19 cellular contexts compared by ENCODE assay signal in the genomic region with DNA sequence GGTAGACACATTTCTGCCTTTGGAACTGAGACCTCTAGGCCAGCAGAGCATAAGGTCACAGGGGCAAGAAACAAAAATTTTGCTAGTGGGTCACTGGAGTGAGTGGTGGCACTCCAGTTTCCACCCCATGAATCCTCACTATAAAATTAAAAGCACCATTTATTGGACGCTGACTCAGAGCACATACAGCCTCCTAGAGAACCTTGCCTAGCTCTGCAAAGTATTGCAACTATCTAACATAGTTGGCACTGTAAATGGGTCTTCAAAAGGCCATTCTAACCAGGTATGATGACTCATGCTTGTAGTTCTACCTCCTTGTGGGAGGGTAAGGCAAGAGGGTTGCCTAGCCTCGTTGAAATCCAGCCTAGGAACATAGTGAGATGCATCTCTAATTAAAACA.
"Had no signal": no experiment of that assay in that cellular context is flagged by ENCODE, and none has a peak within 500 bp of the region (broad histone marks: within the 10 kb centered on the region; RNA-seq: fewer than 3 reads in every experiment).

No MANE protein-coding gene starts in this region.

- H3K4me1 Mint-ChIP-seq: naive thymus-derived CD8-positive, alpha-beta T cell had no signal

- H3K4me1 ChIP-seq: esophagus squamous epithelium, right atrium auricular region, stomach, transverse colon had no signal

- H3K27ac ChIP-seq: dorsolateral prefrontal cortex, esophagus squamous epithelium, neutrophil, right atrium auricular region, stomach, thoracic aorta, transverse colon had no signal

- H3K27me3 Mint-ChIP-seq: naive thymus-derived CD8-positive, alpha-beta T cell had no signal

- H3K27me3 ChIP-seq: esophagus squamous epithelium, neutrophil, right atrium auricular region, stomach, transverse colon had no signal

- DNase-seq: cortex of kidney; dorsolateral prefrontal cortex; effector CD8-positive, alpha-beta T cell; esophagus squamous epithelium; foreskin fibroblast; kidney; left colon; mucosa of descending colon; naive thymus-derived CD8-positive, alpha-beta T cell; posterior cingulate gyrus; small intestine; stimulated activated CD4-positive, alpha-beta T cell treated with anti-CD3 and anti-CD28 coated beads, Interleukin-12 subunit alpha, Interleukin-12 subunit beta, amount 100 ng/mL, for 4 hours; stimulated activated naive CD4-positive, alpha-beta T cell; stomach; substantia nigra; transverse colon had no signal

- H3K4me3 Mint-ChIP-seq: naive thymus-derived CD8-positive, alpha-beta T cell had no signal

- H3K36me3 ChIP-seq: transverse colon had no signal

- H3K9me3 ChIP-seq: esophagus squamous epithelium, mucosa of descending colon, neutrophil, right atrium auricular region, stomach, thoracic aorta, transverse colon had no signal

- ATAC-seq: left colon; mucosa of descending colon; naive thymus-derived CD8-positive, alpha-beta T cell had no signal

- H3K4me3 ChIP-seq: dorsolateral prefrontal cortex, esophagus squamous epithelium, mucosa of descending colon, right atrium auricular region, stomach, thoracic aorta, transverse colon had no signal
